Comparison of ENCODE assay signal across 23 cellular contexts in the genomic region with DNA sequence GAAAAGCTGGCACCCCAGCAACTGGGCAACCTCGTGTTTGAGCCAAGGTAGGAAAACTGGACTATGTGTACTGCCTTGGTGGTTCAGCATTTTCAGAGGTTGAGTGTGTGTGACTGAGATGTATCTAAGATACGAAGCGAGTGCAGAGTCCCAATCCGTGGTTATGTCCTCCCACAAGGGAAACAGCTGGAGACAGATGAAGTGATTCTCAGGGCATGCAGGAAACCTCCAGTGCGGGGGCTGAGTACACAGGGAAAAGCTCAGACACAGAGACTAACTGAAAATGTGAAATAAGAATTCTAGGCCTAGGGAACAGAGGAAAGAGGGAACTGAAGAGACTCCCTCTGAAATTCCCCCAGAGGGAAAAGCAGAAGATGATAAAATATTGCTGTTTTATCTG.
A peak's percentile ranks its signal among the peaks of the same experiment; 100 is the strongest.
DNase-seq lines count a peak whose midpoint lies in the region; ATAC-seq and TF ChIP-seq lines count a peak whose summit lies in the region.
"Had no signal": no experiment of that assay in that cellular context is flagged by ENCODE, and none has a peak within 500 bp of the region (broad histone marks: within the 10 kb centered on the region; RNA-seq: fewer than 3 reads in every experiment).

No MANE protein-coding gene starts in this region.

- TF ChIP-seq CTCF in fibroblast of pulmonary artery (IDR thresholded peaks at IDR 0.05; ENCODE audit: low read length, missing control alignments) (no peak), nephron (IDR thresholded peaks at IDR 0.05; ENCODE audit: unreplicated experiment in 3 of 3) (no peak), type B pancreatic cell (conservative IDR thresholded peaks at IDR 0.05) (no peak)

- no peaks in the 10 kb centered on the region for H3K36me3 Mint-ChIP-seq in nephron (ENCODE audit: low read depth)
- H3K36me3 Mint-ChIP-seq in type B pancreatic cell: no peaks in the 10 kb centered on the region
- no peaks in the 10 kb centered on the region for H3K36me3 Mint-ChIP-seq in activated naive CD4-positive, alpha-beta T cell treated with anti-CD3 and anti-CD28 coated beads for 36 hours (ENCODE audit: low read depth)
- no peaks in the 10 kb centered on the region for H3K36me3 Mint-ChIP-seq in activated T-cell treated with anti-CD3 and anti-CD28 coated beads, Interleukin-2, amount 50 U/mL, for 72 hours (ENCODE audit: insufficient read depth in 2 of 2)
- H3K36me3 Mint-ChIP-seq: activated naive CD8-positive, alpha-beta T cell treated with anti-CD3 and anti-CD28 coated beads for 36 hours; WTC11 had no signal

- H3K9me3 Mint-ChIP-seq in nephron: peaks cover 5% of the 10 kb centered on the region
- H3K9me3 Mint-ChIP-seq in type B pancreatic cell: no peaks in the 10 kb centered on the region
- H3K9me3 Mint-ChIP-seq in activated naive CD4-positive, alpha-beta T cell treated with anti-CD3 and anti-CD28 coated beads for 36 hours: no peaks in the 10 kb centered on the region
- peaks cover 0 to 2% of the 10 kb centered on the region in 2 donors for H3K9me3 Mint-ChIP-seq in activated T-cell treated with anti-CD3 and anti-CD28 coated beads, Interleukin-2, amount 50 U/mL, for 72 hours
- H3K9me3 Mint-ChIP-seq: activated CD8-positive, alpha-beta T cell treated with anti-CD3 and anti-CD28 coated beads for 36 hours; activated naive CD8-positive, alpha-beta T cell treated with anti-CD3 and anti-CD28 coated beads for 36 hours; activated T-cell treated with anti-CD3 and anti-CD28 coated beads, Interleukin-2, amount 50 U/mL, for 4 hours; WTC11 had no signal

- no peaks in the 10 kb centered on the region for H3K27me3 Mint-ChIP-seq in nephron (ENCODE audit: low read depth)
- H3K27me3 Mint-ChIP-seq in type B pancreatic cell: no peaks in the 10 kb centered on the region
- H3K27me3 Mint-ChIP-seq in activated naive CD4-positive, alpha-beta T cell treated with anti-CD3 and anti-CD28 coated beads for 36 hours (ENCODE audit: low read depth): peaks cover 2% of the 10 kb centered on the region
- no peaks in the 10 kb centered on the region for H3K27me3 Mint-ChIP-seq in activated T-cell treated with anti-CD3 and anti-CD28 coated beads, Interleukin-2, amount 50 U/mL, for 72 hours (ENCODE audit: low read depth)
- H3K27me3 Mint-ChIP-seq: activated CD8-positive, alpha-beta T cell treated with anti-CD3 and anti-CD28 coated beads for 36 hours had no signal

- H3K4me3 ChIP-seq in fibroblast of pulmonary artery (replicated peaks; ENCODE audit: low read depth, low read length): no peak overlapping the region
- H3K4me3 ChIP-seq: cardiac muscle cell, dorsolateral prefrontal cortex had no signal

- CTCF ChIA-PET in activated naive CD4-positive, alpha-beta T cell treated with anti-CD3 and anti-CD28 coated beads for 36 hours (lab: Charles Lee): no interaction called here

- in situ Hi-C loops in ACHN (cut with HindIII; ENCODE audit: low pct_ligation_motif_present, low pct_unique_long_range_greater_than_20kb, low sequenced_read_pairs): no loop called here

- no peak for ATAC-seq in GM18519 (IDR thresholded peaks at IDR 0.05; ENCODE audit: low FRiP score, unreplicated experiment)
- no peak for ATAC-seq in activated T-cell treated with anti-CD3 and anti-CD28 coated beads, Interleukin-2, amount 50 U/mL, for 72 hours (replicated peaks in 1 of 2)
- ATAC-seq: activated CD8-positive, alpha-beta T cell treated with anti-CD3 and anti-CD28 coated beads for 36 hours; activated T-cell treated with anti-CD3 and anti-CD28 coated beads, Interleukin-2, amount 50 U/mL, for 4 hours; WTC11 had no signal

- H3K27ac Mint-ChIP-seq in nephron (peak overlapping the region; percentile 92 to 98 (median 93)), type B pancreatic cell (no peak overlapping the region)
- no peak overlapping the region for H3K27ac Mint-ChIP-seq in activated naive CD4-positive, alpha-beta T cell treated with anti-CD3 and anti-CD28 coated beads for 36 hours
- no peak overlapping the region for H3K27ac Mint-ChIP-seq in activated T-cell treated with anti-CD3 and anti-CD28 coated beads, Interleukin-2, amount 50 U/mL, for 72 hours
- H3K27ac Mint-ChIP-seq: activated CD8-positive, alpha-beta T cell treated with anti-CD3 and anti-CD28 coated beads for 36 hours; activated naive CD8-positive, alpha-beta T cell treated with anti-CD3 and anti-CD28 coated beads for 36 hours; WTC11 had no signal

- peaks cover 40% of the 10 kb centered on the region for H3K4me1 Mint-ChIP-seq in nephron
- H3K4me1 Mint-ChIP-seq in type B pancreatic cell (ENCODE audit: unreplicated experiment): peaks cover 25% of the 10 kb centered on the region
- no peaks in the 10 kb centered on the region for H3K4me1 Mint-ChIP-seq in activated naive CD4-positive, alpha-beta T cell treated with anti-CD3 and anti-CD28 coated beads for 36 hours (ENCODE audit: low read depth)
- no peaks in the 10 kb centered on the region for H3K4me1 Mint-ChIP-seq in activated T-cell treated with anti-CD3 and anti-CD28 coated beads, Interleukin-2, amount 50 U/mL, for 72 hours (ENCODE audit: low read depth)
- H3K4me1 Mint-ChIP-seq: activated naive CD8-positive, alpha-beta T cell treated with anti-CD3 and anti-CD28 coated beads for 36 hours had no signal

- peak; percentile 2 for DNase-seq in LHCN-M2 (ENCODE audit: low read depth)
- DNase-seq in fibroblast of pulmonary artery (ENCODE audit: low read depth): peak; percentile 20
- no peak for DNase-seq in type B pancreatic cell (ENCODE audit: extremely low spot score, unreplicated experiment)
- DNase-seq in activated naive CD4-positive, alpha-beta T cell treated with anti-CD3 and anti-CD28 coated beads for 36 hours: no peak
- no peak for DNase-seq in ACHN
- DNase-seq in activated T-cell treated with anti-CD3 and anti-CD28 coated beads, Interleukin-2, amount 50 U/mL, for 72 hours: no peak
- DNase-seq: activated CD8-positive, alpha-beta T cell treated with anti-CD3 and anti-CD28 coated beads for 36 hours; activated naive CD8-positive, alpha-beta T cell treated with anti-CD3 and anti-CD28 coated beads for 36 hours; activated T-cell treated with anti-CD3 and anti-CD28 coated beads, Interleukin-2, amount 50 U/mL, for 4 hours; BE2C; Calu3; EL; erythroblast; NCI-H1417; NCI-H526 treated with DMSO at 0.1 percent for 48 hours; occipital lobe; stimulated activated CD4-positive, alpha-beta T cell treated with anti-CD3 and anti-CD28 coated beads, Interleukin-2, amount 100 ng/mL, for 48 hours; T-helper 2 cell had no signal

- intact Hi-C loops in activated naive CD4-positive, alpha-beta T cell treated with anti-CD3 and anti-CD28 coated beads for 36 hours (cut with micrococcal nuclease): no loop called here

- H3K4me3 Mint-ChIP-seq in nephron: peak overlapping the region in 2 of 3 experiments; percentile 22 to 43
- H3K4me3 Mint-ChIP-seq in type B pancreatic cell: peak overlapping the region; percentile 5
- no peak overlapping the region for H3K4me3 Mint-ChIP-seq in activated naive CD4-positive, alpha-beta T cell treated with anti-CD3 and anti-CD28 coated beads for 36 hours
- H3K4me3 Mint-ChIP-seq in activated T-cell treated with anti-CD3 and anti-CD28 coated beads, Interleukin-2, amount 50 U/mL, for 72 hours: no peak overlapping the region
- H3K4me3 Mint-ChIP-seq: activated CD8-positive, alpha-beta T cell treated with anti-CD3 and anti-CD28 coated beads for 36 hours; activated naive CD8-positive, alpha-beta T cell treated with anti-CD3 and anti-CD28 coated beads for 36 hours; activated T-cell treated with anti-CD3 and anti-CD28 coated beads, Interleukin-2, amount 50 U/mL, for 4 hours; WTC11 had no signal

Comparison
In these comparisons a context has a peak if more than half of its experiments do, and no peak if none do; other contexts are left out.
1. DNase-seq: peak in LHCN-M2 (single experiment) and fibroblast of pulmonary artery (single experiment); none in type B pancreatic cell (single experiment), activated naive CD4-positive, alpha-beta T cell treated with anti-CD3 and anti-CD28 coated beads for 36 hours (single experiment), ACHN (single experiment) and activated T-cell treated with anti-CD3 and anti-CD28 coated beads, Interleukin-2, amount 50 U/mL, for 72 hours (0 of 2).
2. H3K27ac Mint-ChIP-seq: peak in nephron (3 of 3); none in type B pancreatic cell (single experiment), activated naive CD4-positive, alpha-beta T cell treated with anti-CD3 and anti-CD28 coated beads for 36 hours (single experiment) and activated T-cell treated with anti-CD3 and anti-CD28 coated beads, Interleukin-2, amount 50 U/mL, for 72 hours (single experiment).
3. H3K4me3 Mint-ChIP-seq: peak in nephron (2 of 3) and type B pancreatic cell (single experiment); none in activated naive CD4-positive, alpha-beta T cell treated with anti-CD3 and anti-CD28 coated beads for 36 hours (single experiment) and activated T-cell treated with anti-CD3 and anti-CD28 coated beads, Interleukin-2, amount 50 U/mL, for 72 hours (0 of 2).